14 cellular contexts compared by ENCODE assay signal in the genomic region with DNA sequence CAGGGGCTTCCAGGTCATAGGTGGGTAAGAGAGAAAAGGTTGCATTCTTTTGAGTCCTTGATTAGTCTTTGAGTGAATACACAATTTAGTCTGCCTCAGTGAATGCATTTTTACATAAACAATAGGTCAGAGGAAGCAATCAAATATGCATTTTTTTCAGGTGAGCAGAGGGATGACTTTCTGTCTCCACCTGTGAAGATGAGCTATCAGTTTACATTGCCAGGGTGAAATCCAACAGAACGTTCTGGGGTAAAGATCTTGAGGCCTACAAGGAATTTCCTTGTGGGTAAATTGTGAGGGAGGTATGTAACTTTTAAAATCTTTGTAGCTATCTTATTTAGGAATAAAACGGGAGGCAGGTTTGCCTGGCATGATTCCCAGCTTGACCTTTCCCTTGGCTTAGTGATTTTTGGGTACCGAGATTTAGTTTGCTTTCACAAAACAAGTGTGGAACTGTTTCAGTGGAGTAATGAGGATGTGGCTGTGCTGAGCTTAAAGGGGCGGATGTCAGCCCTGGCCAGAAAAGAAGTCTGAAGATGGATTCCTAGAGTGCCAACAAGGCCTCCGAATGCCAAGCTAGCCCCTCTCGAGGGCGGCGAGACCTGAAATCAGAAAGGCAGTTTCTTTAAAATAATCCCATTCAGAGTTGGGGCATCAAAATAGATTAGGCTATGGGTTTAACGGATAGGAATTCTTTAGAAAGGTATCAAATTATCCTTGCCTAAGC. TPM values are rescaled to one million over a fixed set of nuclear protein-coding genes. Genes with fewer than 3 reads are reported as not detected.
DNase-seq lines count a peak whose midpoint lies in the region; ATAC-seq, FAIRE-seq and TF ChIP-seq lines count a peak whose summit lies in the region.
"Had no signal": no experiment of that assay in that cellular context is flagged by ENCODE, and none has a peak within 500 bp of the region (broad histone marks: within the 10 kb centered on the region; RNA-seq: fewer than 3 reads in every experiment).

No MANE protein-coding gene starts in this region.

- H3K79me2 ChIP-seq in DOHH2 (ENCODE audit: control insufficient read depth, low read length) (peaks cover 100% of the 10 kb centered on the region), GM12878 (ENCODE audit: control insufficient read depth, insufficient read depth, low read length) (peaks cover 97% of the 10 kb centered on the region), neural progenitor cell (ENCODE audit: low read depth) (peaks cover 21% of the 10 kb centered on the region)

- RAD21 ChIA-PET in GM12878 (lab: Charles Lee; ENCODE audit: unreplicated experiment), result interaction anchor here (0.7 to 15.3 kb wide), 8 partner anchors 10 to 150 kb away, joined by 3 to 429 read pairs (median 4); partner anchors contain the start of gene TMEM131L

- TF ChIP-seq RAD21 in GM12878 (IDR thresholded peaks at IDR 0.05; ENCODE audit: insufficient read depth, low read depth, low read length), result no peak

- H3K27me3 ChIP-seq in DOHH2 (ENCODE audit: control insufficient read depth, low read length) (no peaks in the 10 kb centered on the region), GM12878 (replicated peaks in 1 of 2; ENCODE audit: control insufficient read depth in 2 of 2, insufficient read depth in 2 of 2, low read length in 1 of 2) (no peaks in the 10 kb centered on the region), neural progenitor cell (no peaks in the 10 kb centered on the region)
- H3K27me3 ChIP-seq: right lobe of liver, suprapubic skin had no signal

- H3K4me3 ChIP-seq in DOHH2 (ENCODE audit: low read length) (peak overlapping the region; percentile 37), GM12878 (peak overlapping the region; percentile 51; the same call in 1 of the 2 replicates), neural progenitor cell (no peak overlapping the region)
- H3K4me3 ChIP-seq: right lobe of liver, suprapubic skin had no signal

- TF ChIP-seq POLR2A in GM12878 (IDR thresholded peaks at IDR 0.05; ENCODE audit: low read depth, low read length), result no peak

- H3F3A ChIP-seq in DOHH2 (ENCODE audit: control insufficient read depth, insufficient read depth) (peaks cover 66% of the 10 kb centered on the region), neural progenitor cell (ENCODE audit: low read depth) (peaks cover 10% of the 10 kb centered on the region)

- CTCF ChIA-PET in GM12878 (lab: Yijun Ruan, JAX), result interaction anchor here (0.8 to 3.7 kb wide), 10 partner anchors 9 to 150 kb away, joined by 3 to 13 read pairs (median 4); partner anchors contain the start of gene TMEM131L
- CTCF ChIA-PET in HEK293T (lab: Yijun Ruan, JAX), result interaction anchor here (0.6 to 0.7 kb wide), 3 partner anchors 48 to 102 kb away, joined by 3 to 5 read pairs (median 4); no protein-coding TSS in a partner anchor

- ATAC-seq in GM12878, result no peak
- ATAC-seq in left colon, result no peak
- ATAC-seq: right lobe of liver had no signal

- H3K9ac ChIP-seq in GM12878 (ENCODE audit: control insufficient read depth, insufficient read depth, low read length) (no peak overlapping the region; the same call in 1 of the 2 replicates), neural progenitor cell (no peak overlapping the region)

- no peaks in the 10 kb centered on the region for H3K9me3 Mint-ChIP-seq in IgD-negative memory B cell
- no peaks in the 10 kb centered on the region for H3K9me3 Mint-ChIP-seq in neural progenitor cell

- TSS peak; percentile 6 for BruUV-seq in GM12878 (replicated peaks; lab: Mats Ljungman, UMichigan)

- H3K36me3 ChIP-seq in DOHH2 (ENCODE audit: control insufficient read depth, low read length) (peaks cover 95% of the 10 kb centered on the region), GM12878 (ENCODE audit: control insufficient read depth in 2 of 2, insufficient read depth in 2 of 2, low read length in 1 of 2) (peaks cover 6 to 22% of the 10 kb centered on the region in 2 experiments), neural progenitor cell (no peaks in the 10 kb centered on the region)
- H3K36me3 ChIP-seq: right lobe of liver, suprapubic skin had no signal

- H4K20me1 ChIP-seq in DOHH2 (ENCODE audit: control insufficient read depth, insufficient read depth, low read depth, low read length), result peaks cover 58% of the 10 kb centered on the region
- no peaks in the 10 kb centered on the region for H4K20me1 ChIP-seq in GM12878 (ENCODE audit: control insufficient read depth, insufficient read depth)
- H4K20me1 ChIP-seq in neural progenitor cell (ENCODE audit: low read depth), result peaks cover 15% of the 10 kb centered on the region

- SMC1A ChIA-PET in GM12878 (lab: Charles Lee; ENCODE audit: uncharacterized antibody, unreplicated experiment), result interaction anchor here (0.6 to 14.0 kb wide), 18 partner anchors 9 to 1434 kb away, joined by 3 to 356 read pairs (median 4); partner anchors contain the start of gene TMEM131L

- H3K27me3 Mint-ChIP-seq in IgD-negative memory B cell, result peaks cover 2% of the 10 kb centered on the region
- H3K27me3 Mint-ChIP-seq in neural progenitor cell (ENCODE audit: insufficient read depth, low read depth), result peaks cover 8% of the 10 kb centered on the region

- H3K4me2 ChIP-seq in DOHH2 (ENCODE audit: low read length), result peak overlapping the region; percentile 65
- peak overlapping the region; percentile 66 for H3K4me2 ChIP-seq in GM12878 (ENCODE audit: control insufficient read depth, insufficient read depth)
- peak overlapping the region; percentile 35 for H3K4me2 ChIP-seq in neural progenitor cell

- H3K36me3 Mint-ChIP-seq in IgD-negative memory B cell, result peaks cover 9% of the 10 kb centered on the region
- peaks cover 3% of the 10 kb centered on the region for H3K36me3 Mint-ChIP-seq in neural progenitor cell

- H3K4me1 Mint-ChIP-seq in IgD-negative memory B cell, result peaks cover 70 to 80% (median 76%) of the 10 kb centered on the region in 3 donors
- peaks cover 38% of the 10 kb centered on the region for H3K4me1 Mint-ChIP-seq in neural progenitor cell

- in situ Hi-C loops in GM12878 (cut with MboI), result no loop called here

- peak overlapping the region; percentile 74 to 94 (median 87) for H3K27ac Mint-ChIP-seq in IgD-negative memory B cell
- peak overlapping the region; percentile 10 for H3K27ac Mint-ChIP-seq in neural progenitor cell

- WGBS in GM12878 (ENCODE audit: insufficient coverage, insufficient replicate concordance, low lambda C conversion rate, missing lambda C conversion rate), result 50% methylated on average over 9 of the region's 9 CpGs

- H3K9me3 ChIP-seq in DOHH2 (ENCODE audit: control insufficient read depth, insufficient read depth, low read length) (no peaks in the 10 kb centered on the region), GM12878 (replicated peaks; ENCODE audit: control insufficient read depth, insufficient read depth, low read length) (no peaks in the 10 kb centered on the region), neural progenitor cell (ENCODE audit: low read depth) (no peaks in the 10 kb centered on the region)
- H3K9me3 ChIP-seq: right lobe of liver, suprapubic skin had no signal

- no peaks in the 10 kb centered on the region for H3K9me2 ChIP-seq in DOHH2 (replicated peaks; ENCODE audit: control insufficient read depth, low read length)

- H3K4me3 Mint-ChIP-seq in IgD-negative memory B cell, result peak overlapping the region in 3 of 4 donors; percentile 74 to 90 (median 79)
- H3K4me3 Mint-ChIP-seq in neural progenitor cell, result no peak overlapping the region

- no peak for TF ChIP-seq EP300 in GM12878 (IDR thresholded peaks at IDR 0.05; ENCODE audit: borderline replicate concordance in 1 of 2, control insufficient read depth in 1 of 2, low read depth in 2 of 2, low read length in 2 of 2)

- FAIRE-seq in GM12878 (lab: Jason Lieb, UNC), result no peak
- FAIRE-seq: islet of Langerhans had no signal

- POLR2A ChIA-PET in GM12878 (lab: Charles Lee) (interaction anchor here (0.5 to 18.1 kb wide), 8 partner anchors 9 to 63 kb away, joined by 3 to 322 read pairs (median 9); partner anchors contain the start of gene TMEM131L), HEK293T (lab: Yijun Ruan, JAX) (interaction anchor here (1.2 kb wide), 1 partner anchor 29 kb away, joined by 4 read pairs; the partner anchor contains the start of gene TMEM131L)

- no peak for TF ChIP-seq CTCF in DOHH2 (IDR thresholded peaks at IDR 0.05; ENCODE audit: low read depth, low read length, poor library complexity, severe bottlenecking)
- no peak for TF ChIP-seq CTCF in GM12878 (IDR thresholded peaks at IDR 0.05 in 2 of 3, conservative IDR thresholded peaks at IDR 0.05 in 1 of 3; ENCODE audit: control insufficient read depth in 2 of 3, extremely low read depth in 1 of 3, insufficient read depth in 1 of 3, low read depth in 3 of 3, low read length in 3 of 3)
- no peak for TF ChIP-seq CTCF in neural progenitor cell (IDR thresholded peaks at IDR 0.05)

- intact Hi-C loops in GM12878 (cut with micrococcal nuclease; ENCODE audit: unreplicated experiment), result no loop called here
- intact Hi-C loops in left colon (cut with DNase I, micrococcal nuclease), result no loop called here

- H3K27ac ChIP-seq in DOHH2 (ENCODE audit: low read depth, low read length) (0 out of 2 replicates have a peak overlapping the region, but pooled peaks have one; percentile 40), GM12878 (ENCODE audit: control insufficient read depth, insufficient read depth) (peak overlapping the region; percentile 63), neural progenitor cell (peak overlapping the region; percentile 14)
- H3K27ac ChIP-seq: right lobe of liver, suprapubic skin had no signal

- no peak overlapping the region for H2AFZ ChIP-seq in GM12878 (ENCODE audit: control insufficient read depth, low read depth, low read length)
- no peak overlapping the region for H2AFZ ChIP-seq in neural progenitor cell (replicated peaks)

- DNase-seq in GM12878 (ENCODE audit: low read depth, low spot score) (no peak), neural progenitor cell (ENCODE audit: low spot score) (no peak), HEK293T (ENCODE audit: extremely low spot score) (no peak), LoVo (ENCODE audit: low spot score) (no peak), left colon (no peak)
- DNase-seq: Calu3, HCEC 1CT, MV-4-11, NCI-H524, right lobe of liver had no signal

- H3K4me1 ChIP-seq in DOHH2 (ENCODE audit: control insufficient read depth, low read length) (peaks cover 95% of the 10 kb centered on the region), GM12878 (ENCODE audit: control insufficient read depth, insufficient read depth, low read length) (peaks cover 34% of the 10 kb centered on the region), neural progenitor cell (peaks cover 29% of the 10 kb centered on the region)

RNA-seq across cellular contexts. Expression of gene TMEM131L, which starts 29.5 kb away (rescaled TPM):
- polyA plus RNA-seq in IgD-negative memory B cell (48.4 TPM), GM12878 (2011; rRNA removed) (90.9 and 101 TPM in 2 replicates), GM12878 (2014; fragmentation: Illumina TruSeq; extraction: Trizol) (74.3 and 94.5 TPM in 2 replicates), GM12878 (2014; fragmentation: Nextera tagmentation; extraction: Ambion mirVana) (1 to 10 TPM; 8.5 to 9.5 TPM), GM12878 (2014; rRNA removed) (47.1 and 47.5 TPM in 2 replicates), GM12878 (2016; fragmentation: Nextera tagmentation; extraction: Ambion mirVana) (10 to 100 TPM; 74.5 TPM)
- 766 and 777 TPM in 2 replicates for total RNA-seq in GM12878 (2013; cell fraction: nucleolus; rRNA removed)
- total RNA-seq in GM12878 (2014; rRNA removed) (77.0 and 90.4 TPM in 2 replicates), GM12878 (2014; rRNA removed; fragmentation: Illumina TruSeq; extraction: Trizol) (64.0 and 66.4 TPM in 2 replicates), GM12878 (2021) (77.8 and 85.2 TPM in 2 replicates), neural progenitor cell (ENCODE audit: low replicate concordance) (13.7 and 14.8 TPM in 2 replicates), left colon (1 to 10 TPM; 3.6 to 8.0 TPM)
- 39.6 TPM for polyA plus RNA-seq in GM12878 (2011; ENCODE audit: low read depth)
- polyA plus RNA-seq in GM12878 (2011; cell fraction: cytosol; rRNA removed), result 65.6 and 84.8 TPM in 2 replicates
- polyA plus RNA-seq in GM12878 (2011; cell fraction: nucleus; rRNA removed), result 169 and 183 TPM in 2 replicates
- 45.1 and 70.5 TPM in 2 replicates for polyA plus RNA-seq in GM12878 (2012)
- polyA minus RNA-seq in GM12878 (2011; rRNA and poly(A)+ RNA removed), result 177 and 187 TPM in 2 replicates
- polyA minus RNA-seq in GM12878 (2011; cell fraction: cytosol; rRNA and poly(A)+ RNA removed), result 53.1 and 74.4 TPM in 2 replicates
- 194 and 231 TPM in 2 replicates for polyA minus RNA-seq in GM12878 (2011; cell fraction: nucleus; rRNA and poly(A)+ RNA removed)
